18 cellular contexts compared by ENCODE assay signal in genomic region chr9:134469041-134469875, GRCh38.
DNase-seq lines count a peak whose midpoint lies in the region; ATAC-seq and TF ChIP-seq lines count a peak whose summit lies in the region.
"Had no signal": no experiment of that assay in that cellular context is flagged by ENCODE, and none has a peak within 500 bp of the region (broad histone marks: within the 10 kb centered on the region; RNA-seq: fewer than 3 reads in every experiment).

No MANE protein-coding gene starts in this region.

- H3K27ac ChIP-seq in heart right ventricle: peak overlapping the region in 8 of 10 donors; percentile 0 to 69 (median 34)
- H3K27ac ChIP-seq in vagina: peak overlapping the region; percentile 77
- H3K27ac ChIP-seq in MM.1S (ENCODE audit: low read length): no peak overlapping the region
- H3K27ac ChIP-seq: C4-2B, neutrophil had no signal

- no peak overlapping the region for H2AFZ ChIP-seq in MM.1S (ENCODE audit: low read length)

- intact Hi-C loops in heart right ventricle (cut with DNase I) (no loop called here), vagina (cut with DNase I) (no loop called here)

- H4K20me1 ChIP-seq in MM.1S (ENCODE audit: insufficient read depth, low read length): no peaks in the 10 kb centered on the region

- H3K4me3 ChIP-seq in adipocyte (ENCODE audit: low read length) (no peak overlapping the region), heart right ventricle (no peak overlapping the region), vagina (no peak overlapping the region), MM.1S (ENCODE audit: low read length) (no peak overlapping the region)
- H3K4me3 ChIP-seq: smooth muscle cell had no signal

- DNase-seq in adipocyte (ENCODE audit: low read depth) (no peak), heart right ventricle (peak; percentile 51 to 70), omental fat pad (ENCODE audit: low spot score) (no peak), vagina (ENCODE audit: extremely low spot score in 2 of 2) (no peak), germinal center (ENCODE audit: low spot score) (no peak), MM.1S (no peak), GM20000 (ENCODE audit: low spot score) (no peak)
- DNase-seq: activated CD8-positive, alpha-beta memory T cell treated with anti-CD3 and anti-CD28 coated beads, Interleukin-2, amount 50 U/mL, for 4 hours; activated naive CD4-positive, alpha-beta T cell treated with anti-CD3 and anti-CD28 coated beads, Interleukin-2, amount 50 U/mL, for 16 hours; head of caudate nucleus; NCI-H2029; NCI-H748 treated with DMSO at 0.1 percent for 48 hours; stimulated activated naive CD4-positive, alpha-beta T cell treated with Interleukin-2 at 50 U/mL for 16 hours; T-helper 17 cell had no signal

- no peaks in the 10 kb centered on the region for H3K9me2 ChIP-seq in MM.1S (replicated peaks; ENCODE audit: insufficient read depth, low read length)

- H3K36me3 ChIP-seq in adipocyte (ENCODE audit: control insufficient read depth, insufficient read depth, low read length, severe bottlenecking) (no peaks in the 10 kb centered on the region), heart right ventricle (no peaks in the 10 kb centered on the region), vagina (no peaks in the 10 kb centered on the region), MM.1S (replicated peaks; ENCODE audit: insufficient read depth, low read length) (no peaks in the 10 kb centered on the region)
- H3K36me3 ChIP-seq: neutrophil had no signal

- peak overlapping the region; percentile 49 for H3K9ac ChIP-seq in adipocyte (ENCODE audit: low read length)
- no peak overlapping the region for H3K9ac ChIP-seq in MM.1S (ENCODE audit: low read length)

- no peak overlapping the region for H3K4me2 ChIP-seq in MM.1S (ENCODE audit: low read depth, low read length)
- H3K4me2 ChIP-seq: smooth muscle cell had no signal

- H3K79me2 ChIP-seq in MM.1S (ENCODE audit: low read length): no peaks in the 10 kb centered on the region

- WGBS in heart right ventricle, 2 donors: 42 to 47% methylated on average over 22 of the region's 22 CpGs

- H3K27me3 ChIP-seq in adipocyte (replicated peaks; ENCODE audit: control insufficient read depth, insufficient read depth, low read length) (peaks cover 10% of the 10 kb centered on the region), heart right ventricle (no peaks in the 10 kb centered on the region), vagina (no peaks in the 10 kb centered on the region), MM.1S (replicated peaks; ENCODE audit: insufficient read depth, low read length) (peaks cover 51% of the 10 kb centered on the region)

- ATAC-seq in heart right ventricle (peak; percentile 45 to 87 (median 68)), omental fat pad (ENCODE audit: low FRiP score) (peak; percentile 74)
- ATAC-seq: activated CD4-positive, CD25-positive, alpha-beta regulatory T cell treated with anti-CD3 and anti-CD28 coated beads, Interleukin-2, amount 50 U/mL, for 24 hours; T-helper 17 cell had no signal

- TF ChIP-seq CTCF in heart right ventricle (IDR thresholded peaks at IDR 0.05) (no peak), omental fat pad (IDR thresholded peaks at IDR 0.05) (no peak), vagina (IDR thresholded peaks at IDR 0.05) (no peak), MM.1S (IDR thresholded peaks at IDR 0.05; ENCODE audit: low read length) (no peak), GM20000 (IDR thresholded peaks at IDR 0.05; ENCODE audit: extremely low read depth, missing control alignments) (no peak)

- no peaks in the 10 kb centered on the region for H3K9me3 ChIP-seq in adipocyte (ENCODE audit: control insufficient read depth, low read length)
- no peaks in the 10 kb centered on the region for H3K9me3 ChIP-seq in heart right ventricle
- no peaks in the 10 kb centered on the region for H3K9me3 ChIP-seq in vagina
- H3K9me3 ChIP-seq in MM.1S (replicated peaks; ENCODE audit: insufficient read depth, low read length): no peaks in the 10 kb centered on the region
- H3K9me3 ChIP-seq: neutrophil had no signal

- H3K4me1 ChIP-seq in adipocyte (ENCODE audit: control insufficient read depth, insufficient read depth, low read length) (peaks cover 25% of the 10 kb centered on the region), heart right ventricle (peaks cover 1 to 29% (median 18%) of the 10 kb centered on the region in 9 donors), vagina (peaks cover 40% of the 10 kb centered on the region), MM.1S (ENCODE audit: low read length) (no peaks in the 10 kb centered on the region)

- TF ChIP-seq POLR2A in vagina (IDR thresholded peaks at IDR 0.05): no peak

- no peaks in the 10 kb centered on the region for H3F3A ChIP-seq in MM.1S (ENCODE audit: insufficient read depth, low read length)

Comparison
In these comparisons a context has a peak if more than half of its experiments do, and no peak if none do; other contexts are left out.
1. DNase-seq: peak in heart right ventricle (2 of 2); none in adipocyte (single experiment), omental fat pad (single experiment), vagina (0 of 2), germinal center (single experiment), MM.1S (single experiment) and GM20000 (single experiment).